In genomic region chr10:30862486-30862885, GRCh38 we compare ENCODE assay signal across 13 cellular contexts.
A peak's percentile ranks its signal among the peaks of the same experiment; 100 is the strongest.
DNase-seq lines count a peak whose midpoint lies in the region; ATAC-seq and TF ChIP-seq lines count a peak whose summit lies in the region.
"Had no signal": no experiment of that assay in that cellular context is flagged by ENCODE, and none has a peak within 500 bp of the region (broad histone marks: within the 10 kb centered on the region; RNA-seq: fewer than 3 reads in every experiment).

No MANE protein-coding gene starts in this region.

- TF ChIP-seq CTCF in AG04450 (IDR thresholded peaks at IDR 0.05; ENCODE audit: low read depth, low read length) (no peak), HFFc6 (IDR thresholded peaks at IDR 0.05) (no peak), lower lobe of right lung (IDR thresholded peaks at IDR 0.05) (no peak), endothelial cell (IDR thresholded peaks at IDR 0.05; ENCODE audit: unreplicated experiment) (no peak)

- intact Hi-C loops in lower lobe of right lung (cut with DNase I): no loop called here

- H3K27ac ChIP-seq in AG04450 (ENCODE audit: low read depth, low read length): peak overlapping the region; percentile 80
- peak overlapping the region; percentile 10 for H3K27ac ChIP-seq in lower lobe of right lung

- peaks cover 50% of the 10 kb centered on the region for H3K4me1 Mint-ChIP-seq in HFFc6 (ENCODE audit: low read depth)
- peaks cover 39% of the 10 kb centered on the region for H3K4me1 Mint-ChIP-seq in endothelial cell (ENCODE audit: unreplicated experiment)
- H3K4me1 Mint-ChIP-seq: activated naive CD4-positive, alpha-beta T cell treated with anti-CD3 and anti-CD28 coated beads, Interleukin-2, amount 50 U/mL, for 24 hours had no signal

- H3K27me3 Mint-ChIP-seq in HFFc6 (ENCODE audit: insufficient read depth) (no peaks in the 10 kb centered on the region; the same call in 1 of the 2 replicates), endothelial cell (ENCODE audit: unreplicated experiment) (peaks cover 2% of the 10 kb centered on the region)
- H3K27me3 Mint-ChIP-seq: activated naive CD4-positive, alpha-beta T cell treated with anti-CD3 and anti-CD28 coated beads, Interleukin-2, amount 50 U/mL, for 24 hours; CD4-positive, CD25-positive, alpha-beta regulatory T cell had no signal

- peak overlapping the region; percentile 27 for H3K4me3 Mint-ChIP-seq in HFFc6
- no peak overlapping the region for H3K4me3 Mint-ChIP-seq in endothelial cell (ENCODE audit: unreplicated experiment)
- H3K4me3 Mint-ChIP-seq: activated naive CD4-positive, alpha-beta T cell treated with anti-CD3 and anti-CD28 coated beads, Interleukin-2, amount 50 U/mL, for 24 hours; CD4-positive, CD25-positive, alpha-beta regulatory T cell had no signal

- POLR2A ChIA-PET in AG04450 (lab: Yijun Ruan, JAX): no interaction called here

- H3K9me3 ChIP-seq in AG04450 (ENCODE audit: control insufficient read depth, insufficient read depth, low read length) (no peaks in the 10 kb centered on the region; the same call in 1 of the 2 replicates), lower lobe of right lung (no peaks in the 10 kb centered on the region)

- H3K36me3 Mint-ChIP-seq in HFFc6 (ENCODE audit: low read depth) (no peaks in the 10 kb centered on the region), endothelial cell (ENCODE audit: low read depth, unreplicated experiment) (no peaks in the 10 kb centered on the region)

- H3K4me3 ChIP-seq in AG04450 (ENCODE audit: low read depth, low read length) (no peak overlapping the region), lower lobe of right lung (no peak overlapping the region)

- H3K4me1 ChIP-seq in lower lobe of right lung: peaks cover 34% of the 10 kb centered on the region

- H3K36me3 ChIP-seq in lower lobe of right lung: no peaks in the 10 kb centered on the region

- no peaks in the 10 kb centered on the region for H3K9me3 Mint-ChIP-seq in HFFc6
- no peaks in the 10 kb centered on the region for H3K9me3 Mint-ChIP-seq in endothelial cell (ENCODE audit: unreplicated experiment)
- H3K9me3 Mint-ChIP-seq: activated naive CD4-positive, alpha-beta T cell treated with anti-CD3 and anti-CD28 coated beads, Interleukin-2, amount 50 U/mL, for 24 hours had no signal

- CTCF ChIA-PET in AG04450 (lab: Charles Lee): no interaction called here

- peak; percentile 77 for DNase-seq in AG04450 (ENCODE audit: low read depth, low spot score)
- peak; percentile 54 for DNase-seq in HFFc6
- peak; percentile 99 for DNase-seq in amniotic epithelial cell (ENCODE audit: low read depth)
- no peak for DNase-seq in lower lobe of right lung
- no peak for DNase-seq in OCI-M1 (lab: John Stamatoyannopoulos, UW)
- no peak for DNase-seq in endothelial cell (ENCODE audit: low spot score)
- DNase-seq in activated naive CD4-positive, alpha-beta T cell treated with anti-CD3 and anti-CD28 coated beads, Interleukin-2, amount 50 U/mL, for 16 hours: no peak
- DNase-seq: activated CD4-positive, alpha-beta T cell treated with anti-CD3 and anti-CD28 coated beads, Interleukin-2, amount 50 U/mL, for 1 hour; CD4-positive, CD25-positive, alpha-beta regulatory T cell; NCI-H2227 treated with DMSO at 0.1 percent for 48 hours; SW 1271 had no signal

- H3K27me3 ChIP-seq in AG04450 (ENCODE audit: control insufficient read depth, insufficient read depth, low read length): no peaks in the 10 kb centered on the region
- no peaks in the 10 kb centered on the region for H3K27me3 ChIP-seq in lower lobe of right lung (ENCODE audit: low read depth)

- ATAC-seq in lower lobe of right lung (no peak), GM19023 (IDR thresholded peaks at IDR 0.05; ENCODE audit: unreplicated experiment) (no peak)

- H3K27ac Mint-ChIP-seq in HFFc6 (peak overlapping the region; percentile 82), endothelial cell (ENCODE audit: unreplicated experiment) (no peak overlapping the region)
- H3K27ac Mint-ChIP-seq: activated naive CD4-positive, alpha-beta T cell treated with anti-CD3 and anti-CD28 coated beads, Interleukin-2, amount 50 U/mL, for 24 hours; CD4-positive, CD25-positive, alpha-beta regulatory T cell had no signal

Comparison
In these comparisons a context has a peak if more than half of its experiments do, and no peak if none do; other contexts are left out.
1. DNase-seq: peak in AG04450 (single experiment), HFFc6 (single experiment) and amniotic epithelial cell (single experiment); none in lower lobe of right lung (single experiment), OCI-M1 (single experiment), endothelial cell (single experiment) and activated naive CD4-positive, alpha-beta T cell treated with anti-CD3 and anti-CD28 coated beads, Interleukin-2, amount 50 U/mL, for 16 hours (single experiment).